Comparison of ENCODE assay signal across 9 cellular contexts in genomic region chr1:184002071-184002470, GRCh38. TPM values are rescaled to one million over a fixed set of nuclear protein-coding genes. Genes with fewer than 3 reads are reported as not detected.
DNase-seq lines count a peak whose midpoint lies in the region; ATAC-seq, FAIRE-seq and TF ChIP-seq lines count a peak whose summit lies in the region.
"Had no signal": no experiment of that assay in that cellular context is flagged by ENCODE, and none has a peak within 500 bp of the region (broad histone marks: within the 10 kb centered on the region; RNA-seq: fewer than 3 reads in every experiment).

No MANE protein-coding gene starts in this region.

- no peaks in the 10 kb centered on the region for H3K36me3 ChIP-seq in vagina

- DNase-seq in A549 (ENCODE audit: low read depth in 1 of 2, low spot score in 1 of 2) (peak in 1 of 2 experiments; percentile 34), HTR-8/SVneo (ENCODE audit: insufficient read length, low spot score) (peak; percentile 54), brain pericyte (ENCODE audit: low read depth, low spot score) (peak; percentile 6), iris pigment epithelial cell (ENCODE audit: low read depth) (peak; percentile 93), NCI-H2107 (lab: John Stamatoyannopoulos, UW) (no peak), vagina (ENCODE audit: extremely low spot score in 2 of 2) (no peak)

- H3K4me3 ChIP-seq in A549: no peak overlapping the region
- H3K4me3 ChIP-seq in vagina: no peak overlapping the region

- no peaks in the 10 kb centered on the region for H3K27me3 ChIP-seq in vagina

- peaks cover 9% of the 10 kb centered on the region; the same call in 2 of the 3 replicates for H3K4me1 ChIP-seq in A549
- no peaks in the 10 kb centered on the region for H3K4me1 ChIP-seq in vagina

- TF ChIP-seq RAD21 in A549 (conservative IDR thresholded peaks at IDR 0.05 in 1 of 2, IDR thresholded peaks at IDR 0.05 in 1 of 2): no peak

- no peak for TF ChIP-seq EP300 in A549 (IDR thresholded peaks at IDR 0.05)

- H3K9me3 ChIP-seq in A549 (no peaks in the 10 kb centered on the region), vagina (no peaks in the 10 kb centered on the region)

- intact Hi-C loops in vagina (cut with DNase I): no loop called here

- peak overlapping the region; percentile 17 for H3K4me2 ChIP-seq in A549

- H3K27ac ChIP-seq in A549 (peak overlapping the region in 1 of 2 experiments; percentile 13; a peak in 1 of 6 replicates), vagina (no peak overlapping the region)

- CTCF ChIA-PET in A549 (lab: Yijun Ruan, JAX): interaction anchor here (1.1 kb wide), 1 partner anchor 346 kb away, joined by 3 read pairs; no protein-coding TSS in a partner anchor

- TF ChIP-seq POLR2A in A549 (IDR thresholded peaks at IDR 0.05; ENCODE audit: low read length): no peak
- TF ChIP-seq POLR2A in vagina (IDR thresholded peaks at IDR 0.05): no peak

- TF ChIP-seq CTCF in A549 (IDR thresholded peaks at IDR 0.05): no peak
- no peak for TF ChIP-seq CTCF in vagina (IDR thresholded peaks at IDR 0.05)

- POLR2A ChIA-PET in A549 (lab: Yijun Ruan, JAX): no interaction called here

- FAIRE-seq in A549 (lab: Jason Lieb, UNC) (no peak), HTR-8/SVneo (lab: Jason Lieb, UNC) (no peak)

- WGBS in A549 (ENCODE audit: missing lambda C conversion rate): 14% methylated on average over 2 of the region's 2 CpGs

- ATAC-seq in A549: peak; percentile 13 to 69; a peak in 4 of 6 replicates
- ATAC-seq in HG02678 (IDR thresholded peaks at IDR 0.05; ENCODE audit: unreplicated experiment): no peak
- ATAC-seq in GM18517 (IDR thresholded peaks at IDR 0.05; ENCODE audit: unreplicated experiment): no peak
- ATAC-seq: stimulated activated memory B cell treated with anti-CD40 and anti-IgM and Interleukin-4, amounts not matched to agents 10 μg/mL and 1 μg/mL and 100 μg/mL, for 72 hours had no signal

TF ChIP-seq in A549, 52 proteins besides CTCF, POLR2A, EP300 and RAD21:
- TF ChIP-seq HOXB5 (CRISPR knock-in tag; IDR thresholded peaks at IDR 0.05) (no peak), TP53 (CRISPR knock-in tag; IDR thresholded peaks at IDR 0.05) (no peak), CBX2 (IDR thresholded peaks at IDR 0.05; ENCODE audit: borderline replicate concordance, low read depth) (no peak), FOXS1 (CRISPR knock-in tag; IDR thresholded peaks at IDR 0.05) (no peak), ATOH8 (CRISPR knock-in tag; IDR thresholded peaks at IDR 0.05; ENCODE audit: low read depth) (no peak), BHLHE40 (IDR thresholded peaks at IDR 0.05; ENCODE audit: low read depth, low read length) (no peak), RCOR1 (IDR thresholded peaks at IDR 0.05; ENCODE audit: low read depth, low read length) (no peak), ZFP36 (IDR thresholded peaks at IDR 0.05; ENCODE audit: borderline replicate concordance, partially characterized antibody) (no peak), NFE2L2 (conservative IDR thresholded peaks at IDR 0.05; ENCODE audit: low read length) (no peak), POLR2AphosphoS2 (conservative IDR thresholded peaks at IDR 0.05; ENCODE audit: low read length) (no peak), MAFK (IDR thresholded peaks at IDR 0.05; ENCODE audit: partially characterized antibody) (peak; percentile 27), FOSL2 (IDR thresholded peaks at IDR 0.05) (no peak), FOSL2 (CRISPR knock-in tag; IDR thresholded peaks at IDR 0.05) (peak; percentile 35; the same call in 1 of the 2 replicates), MAX (IDR thresholded peaks at IDR 0.05) (no peak)
TF ChIP-seq in A549: peak in this region for 2.

RNA-seq across cellular contexts. Expression of gene COLGALT2, which starts 35.5 kb away (rescaled TPM):
- polyA plus RNA-seq in A549 (2011; rRNA removed) (0.22 TPM in 2 replicates), A549 (2017; fragmentation: RNase III; extraction: RNeasy Plus Mini Kit Qiagen cat#74134 plus additional on column Dnase treatment) (0.14 to 0.22 TPM (median 0.18 TPM) in 3 replicates)
- polyA plus RNA-seq in A549 (2012; cell fraction: cytosol; rRNA removed): 0.05 and 0.08 TPM in 2 replicates
- polyA plus RNA-seq in A549 (2012; cell fraction: nucleus; rRNA removed): 0.17 TPM in 2 replicates
- polyA minus RNA-seq in A549 (2011; rRNA and poly(A)+ RNA removed): 0.10 and 0.33 TPM in 2 replicates
- 2.2 TPM for total RNA-seq in vagina

RNA-seq across cellular contexts. Expression of gene TSEN15, which starts 49.5 kb away (rescaled TPM):
- 61.3 and 79.9 TPM in 2 replicates for polyA plus RNA-seq in A549 (2011; rRNA removed)
- polyA plus RNA-seq in A549 (2012; cell fraction: cytosol; rRNA removed): 25.0 and 26.2 TPM in 2 replicates
- polyA plus RNA-seq in A549 (2012; cell fraction: nucleus; rRNA removed): 16.1 and 21.5 TPM in 2 replicates
- 35.1 to 37.2 TPM (median 36.7 TPM) in 3 replicates for polyA plus RNA-seq in A549 (2017; fragmentation: RNase III; extraction: RNeasy Plus Mini Kit Qiagen cat#74134 plus additional on column Dnase treatment)
- 47.1 and 52.9 TPM in 2 replicates for polyA minus RNA-seq in A549 (2011; rRNA and poly(A)+ RNA removed)
- 18.4 TPM for total RNA-seq in vagina

Comparison
In these comparisons a context has a peak if more than half of its experiments do, and no peak if none do; other contexts are left out.
1. ATAC-seq: peak in A549 (2 of 2); none in HG02678 (single experiment) and GM18517 (single experiment).
2. DNase-seq: peak in HTR-8/SVneo (single experiment), brain pericyte (single experiment) and iris pigment epithelial cell (single experiment); none in NCI-H2107 (single experiment) and vagina (0 of 2).